ENCODE assay signal across 8 cellular contexts in genomic region chr14:75428230-75429104, GRCh38. TPM values are rescaled to one million over a fixed set of nuclear protein-coding genes. Genes with fewer than 3 reads are reported as not detected.
DNase-seq lines count a peak whose midpoint lies in the region; ATAC-seq and TF ChIP-seq lines count a peak whose summit lies in the region.

No MANE protein-coding gene starts in this region.

- ATAC-seq in GM19043 (IDR thresholded peaks at IDR 0.05; ENCODE audit: low read depth, unreplicated experiment) (peak; percentile 13), left cardiac atrium (peak; percentile 17 to 30), HG02840 (IDR thresholded peaks at IDR 0.05; ENCODE audit: low FRiP score, unreplicated experiment) (no peak)

- H2AFZ ChIP-seq in KMS-11 (ENCODE audit: low read depth) = peak overlapping the region; percentile 49; the same call in 1 of the 2 replicates

- H3K27me3 Mint-ChIP-seq in activated naive CD8-positive, alpha-beta T cell = peaks cover 11% of the 10 kb centered on the region
- peaks cover 40% of the 10 kb centered on the region for H3K27me3 Mint-ChIP-seq in progenitor cell of endocrine pancreas

- H3K36me3 ChIP-seq in KMS-11 (ENCODE audit: insufficient read depth) = no peaks in the 10 kb centered on the region

- H3K4me3 Mint-ChIP-seq in activated naive CD8-positive, alpha-beta T cell = peak overlapping the region; percentile 83
- H3K4me3 Mint-ChIP-seq in progenitor cell of endocrine pancreas (ENCODE audit: low read depth) = peak overlapping the region; percentile 79

- H3K4me2 ChIP-seq in KMS-11 = peak overlapping the region; percentile 36; the same call in 1 of the 2 replicates

- no peak overlapping the region for H3K27ac ChIP-seq in KMS-11

- peak overlapping the region; percentile 88 for H3K4me3 ChIP-seq in AG10803 (ENCODE audit: low read length)
- no peak overlapping the region for H3K4me3 ChIP-seq in KMS-11 (IDR thresholded peaks at IDR 0.05; ENCODE audit: insufficient read depth, low read depth, low read length)

- peaks cover 17% of the 10 kb centered on the region for H3K4me1 ChIP-seq in KMS-11 (ENCODE audit: low read depth, poor library complexity, severe bottlenecking)

- DNase-seq in AG10803 (ENCODE audit: low read depth) = peak; percentile 38
- peak; percentile 64 for DNase-seq in left cardiac atrium
- no peak for DNase-seq in progenitor cell of endocrine pancreas (ENCODE audit: low spot score, unreplicated experiment)
- no peak for DNase-seq in epidermal melanocyte (ENCODE audit: insufficient read length, low spot score)

- H3K4me1 Mint-ChIP-seq in activated naive CD8-positive, alpha-beta T cell (ENCODE audit: low read depth) = peaks cover 5% of the 10 kb centered on the region
- peaks cover 7% of the 10 kb centered on the region for H3K4me1 Mint-ChIP-seq in progenitor cell of endocrine pancreas (ENCODE audit: low read depth)

- no peaks in the 10 kb centered on the region for H3K36me3 Mint-ChIP-seq in activated naive CD8-positive, alpha-beta T cell
- H3K36me3 Mint-ChIP-seq in progenitor cell of endocrine pancreas (ENCODE audit: insufficient read depth) = peaks cover 5% of the 10 kb centered on the region

- intact Hi-C loops in left cardiac atrium (cut with DNase I) = loop anchor here in 1 of 2 donors (5.0 kb wide), 1 partner anchor 116 kb away; no protein-coding TSS in a partner anchor

- no peak overlapping the region for H3K27ac Mint-ChIP-seq in activated naive CD8-positive, alpha-beta T cell
- peak overlapping the region; percentile 29 for H3K27ac Mint-ChIP-seq in progenitor cell of endocrine pancreas

- H3K27me3 ChIP-seq in KMS-11 (ENCODE audit: insufficient read depth, low read depth) = 0 out of 2 replicates have a peak, but pooled peaks cover 4% of the 10 kb centered on the region

- no peaks in the 10 kb centered on the region for H4K20me1 ChIP-seq in KMS-11 (ENCODE audit: insufficient read depth)

- H3K79me2 ChIP-seq in KMS-11 (ENCODE audit: insufficient read depth, low read depth) = no peaks in the 10 kb centered on the region

- no peaks in the 10 kb centered on the region for H3K9me3 Mint-ChIP-seq in activated naive CD8-positive, alpha-beta T cell (ENCODE audit: low read depth)
- no peaks in the 10 kb centered on the region for H3K9me3 Mint-ChIP-seq in progenitor cell of endocrine pancreas (ENCODE audit: low read depth)

- TF ChIP-seq CTCF in AG10803 (conservative IDR thresholded peaks at IDR 0.05; ENCODE audit: low read length) (no peak), KMS-11 (conservative IDR thresholded peaks at IDR 0.05; ENCODE audit: low read depth, low read length) (no peak), progenitor cell of endocrine pancreas (IDR thresholded peaks at IDR 0.05; ENCODE audit: unreplicated experiment) (no peak)

- no peak overlapping the region; the same call in 1 of the 2 replicates for H3K9ac ChIP-seq in KMS-11

RNA-seq across cellular contexts. Expression of gene JDP2, which starts 0.6 kb away (rescaled TPM):
- total RNA-seq in left cardiac atrium (10 to 100 TPM; 30.5 to 32.7 TPM), progenitor cell of endocrine pancreas (13.1 and 16.7 TPM in 2 replicates)

Comparison
In these comparisons a context has a peak if more than half of its experiments do, and no peak if none do; other contexts are left out.
1. DNase-seq: peak in AG10803 (single experiment) and left cardiac atrium (single experiment); none in progenitor cell of endocrine pancreas (single experiment) and epidermal melanocyte (single experiment).